Comparison of ENCODE assay signal across 2 cellular contexts in the genomic region with DNA sequence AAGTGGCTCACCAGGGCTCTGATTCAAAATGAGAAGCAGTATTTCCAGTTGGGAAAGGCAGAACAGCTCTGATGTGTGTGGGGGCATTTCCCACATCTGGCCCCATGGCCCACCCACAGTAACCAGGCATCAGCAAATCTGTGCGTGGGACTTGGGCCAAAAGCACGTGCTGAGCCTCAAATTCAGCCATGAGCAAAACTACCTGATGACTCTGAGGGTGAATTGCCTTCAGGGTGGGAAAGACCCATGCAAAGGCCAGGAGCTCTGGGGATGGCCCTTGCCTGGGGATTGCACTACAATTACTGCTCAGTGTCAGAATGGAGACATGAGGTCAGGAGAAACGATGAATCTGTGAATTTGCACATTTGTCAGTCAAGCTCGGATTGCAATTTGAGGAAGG.
TF ChIP-seq lines count a peak whose summit lies in the region.

No MANE protein-coding gene starts in this region.

TF ChIP-seq in GM12878, 131 proteins besides CTCF, POLR2A, EP300 and RAD21:
- TF ChIP-seq, protein P1, sequence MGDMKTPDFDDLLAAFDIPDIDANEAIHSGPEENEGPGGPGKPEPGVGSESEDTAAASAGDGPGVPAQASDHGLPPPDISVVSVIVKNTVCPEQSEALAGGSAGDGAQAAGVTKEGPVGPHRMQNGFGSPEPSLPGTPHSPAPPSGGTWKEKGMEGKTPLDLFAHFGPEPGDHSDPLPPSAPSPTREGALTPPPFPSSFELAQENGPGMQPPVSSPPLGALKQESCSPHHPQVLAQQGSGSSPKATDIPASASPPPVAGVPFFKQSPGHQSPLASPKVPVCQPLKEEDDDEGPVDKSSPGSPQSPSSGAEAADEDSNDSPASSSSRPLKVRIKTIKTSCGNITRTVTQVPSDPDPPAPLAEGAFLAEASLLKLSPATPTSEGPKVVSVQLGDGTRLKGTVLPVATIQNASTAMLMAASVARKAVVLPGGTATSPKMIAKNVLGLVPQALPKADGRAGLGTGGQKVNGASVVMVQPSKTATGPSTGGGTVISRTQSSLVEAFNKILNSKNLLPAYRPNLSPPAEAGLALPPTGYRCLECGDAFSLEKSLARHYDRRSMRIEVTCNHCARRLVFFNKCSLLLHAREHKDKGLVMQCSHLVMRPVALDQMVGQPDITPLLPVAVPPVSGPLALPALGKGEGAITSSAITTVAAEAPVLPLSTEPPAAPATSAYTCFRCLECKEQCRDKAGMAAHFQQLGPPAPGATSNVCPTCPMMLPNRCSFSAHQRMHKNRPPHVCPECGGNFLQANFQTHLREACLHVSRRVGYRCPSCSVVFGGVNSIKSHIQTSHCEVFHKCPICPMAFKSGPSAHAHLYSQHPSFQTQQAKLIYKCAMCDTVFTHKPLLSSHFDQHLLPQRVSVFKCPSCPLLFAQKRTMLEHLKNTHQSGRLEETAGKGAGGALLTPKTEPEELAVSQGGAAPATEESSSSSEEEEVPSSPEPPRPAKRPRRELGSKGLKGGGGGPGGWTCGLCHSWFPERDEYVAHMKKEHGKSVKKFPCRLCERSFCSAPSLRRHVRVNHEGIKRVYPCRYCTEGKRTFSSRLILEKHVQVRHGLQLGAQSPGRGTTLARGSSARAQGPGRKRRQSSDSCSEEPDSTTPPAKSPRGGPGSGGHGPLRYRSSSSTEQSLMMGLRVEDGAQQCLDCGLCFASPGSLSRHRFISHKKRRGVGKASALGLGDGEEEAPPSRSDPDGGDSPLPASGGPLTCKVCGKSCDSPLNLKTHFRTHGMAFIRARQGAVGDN (IDR thresholded peaks at IDR 0.05), result peak; percentile 58; the same call in 1 of the 2 replicates
- no peak for TF ChIP-seq EZH2 (IDR thresholded peaks at IDR 0.05; ENCODE audit: borderline replicate concordance, control insufficient read depth, low read depth, low read length)
- peak; percentile 15 to 71; a peak in 2 of 4 replicates for TF ChIP-seq BHLHE40 (IDR thresholded peaks at IDR 0.05; ENCODE audit: borderline replicate concordance in 1 of 2, low read depth in 2 of 2, low read length in 1 of 2)
- TF ChIP-seq RAD51 (IDR thresholded peaks at IDR 0.05), result no peak
- TF ChIP-seq SMARCA5 (IDR thresholded peaks at IDR 0.05), result no peak

TF ChIP-seq in WTC11, 78 proteins besides CTCF, POLR2A, EP300 and RAD21:
- TF ChIP-seq FOXJ3 (CRISPR knock-in tag; IDR thresholded peaks at IDR 0.05; ENCODE audit: borderline replicate concordance), result no peak
- no peak for TF ChIP-seq IRF2 (CRISPR knock-in tag; IDR thresholded peaks at IDR 0.05; ENCODE audit: borderline replicate concordance, low read depth)
- TF ChIP-seq OVOL2 (CRISPR knock-in tag; IDR thresholded peaks at IDR 0.05; ENCODE audit: borderline replicate concordance), result no peak
- no peak for TF ChIP-seq NR2C2 (CRISPR knock-in tag; IDR thresholded peaks at IDR 0.05)
- TF ChIP-seq, protein P2, sequence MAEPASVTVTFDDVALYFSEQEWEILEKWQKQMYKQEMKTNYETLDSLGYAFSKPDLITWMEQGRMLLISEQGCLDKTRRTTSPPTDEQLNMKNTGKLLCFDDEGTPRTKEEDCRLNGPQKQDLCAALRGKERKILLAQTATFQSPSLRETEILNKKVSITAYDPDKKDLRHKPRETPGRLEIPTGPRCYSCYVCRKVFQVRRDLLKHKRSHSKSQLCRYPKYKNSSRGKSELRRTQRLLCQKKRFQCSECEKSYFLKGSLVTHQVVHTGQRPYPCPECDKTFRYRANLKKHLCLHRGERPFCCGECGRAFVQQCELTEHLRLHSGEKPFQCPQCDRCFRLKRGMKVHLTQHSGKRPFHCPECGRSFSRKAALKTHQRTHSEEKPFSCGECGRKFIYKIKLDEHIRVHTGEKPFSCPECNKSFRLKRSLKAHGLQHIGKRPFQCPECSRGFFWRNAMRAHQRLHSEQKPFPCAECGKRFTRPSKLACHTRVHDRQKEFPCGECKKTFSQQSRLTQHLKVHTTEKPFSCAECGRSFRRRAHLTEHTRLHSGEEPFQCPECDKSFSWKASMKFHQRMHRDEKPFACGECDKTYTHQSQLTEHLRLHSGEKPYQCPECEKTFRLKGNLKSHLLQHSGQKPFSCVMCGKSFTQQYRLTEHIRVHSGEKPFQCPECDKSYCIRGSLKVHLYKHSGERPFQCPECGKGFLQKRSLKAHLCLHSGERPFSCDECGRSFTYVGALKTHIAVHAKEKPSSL (CRISPR knock-in tag; conservative IDR thresholded peaks at IDR 0.05), result no peak
- no peak for TF ChIP-seq NR3C1 (CRISPR knock-in tag; conservative IDR thresholded peaks at IDR 0.05; ENCODE audit: low read depth)
- no peak for TF ChIP-seq NR1H2 (CRISPR knock-in tag; IDR thresholded peaks at IDR 0.05)
- no peak for TF ChIP-seq PRRX2 (CRISPR knock-in tag; IDR thresholded peaks at IDR 0.05)
- no peak for TF ChIP-seq SMAD4 (CRISPR knock-in tag; IDR thresholded peaks at IDR 0.05)
- no peak for TF ChIP-seq CREB1 (CRISPR knock-in tag; IDR thresholded peaks at IDR 0.05)
- TF ChIP-seq GRHL2 (CRISPR knock-in tag; IDR thresholded peaks at IDR 0.05; ENCODE audit: insufficient replicate concordance, severe bottlenecking), result no peak
- TF ChIP-seq, protein P3, sequence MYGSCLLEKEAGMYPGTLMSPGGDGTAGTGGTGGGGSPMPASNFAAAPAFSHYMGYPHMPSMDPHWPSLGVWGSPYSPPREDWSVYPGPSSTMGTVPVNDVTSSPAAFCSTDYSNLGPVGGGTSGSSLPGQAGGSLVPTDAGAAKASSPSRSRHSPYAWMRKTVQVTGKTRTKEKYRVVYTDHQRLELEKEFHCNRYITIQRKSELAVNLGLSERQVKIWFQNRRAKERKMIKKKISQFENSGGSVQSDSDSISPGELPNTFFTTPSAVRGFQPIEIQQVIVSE (CRISPR knock-in tag; IDR thresholded peaks at IDR 0.05; ENCODE audit: borderline replicate concordance), result no peak
- TF ChIP-seq RELA (CRISPR knock-in tag; IDR thresholded peaks at IDR 0.05; ENCODE audit: borderline replicate concordance), result no peak
- no peak for TF ChIP-seq SP1 (CRISPR knock-in tag; conservative IDR thresholded peaks at IDR 0.05)
